Comparison of ENCODE assay signal across 14 cellular contexts in the genomic region with DNA sequence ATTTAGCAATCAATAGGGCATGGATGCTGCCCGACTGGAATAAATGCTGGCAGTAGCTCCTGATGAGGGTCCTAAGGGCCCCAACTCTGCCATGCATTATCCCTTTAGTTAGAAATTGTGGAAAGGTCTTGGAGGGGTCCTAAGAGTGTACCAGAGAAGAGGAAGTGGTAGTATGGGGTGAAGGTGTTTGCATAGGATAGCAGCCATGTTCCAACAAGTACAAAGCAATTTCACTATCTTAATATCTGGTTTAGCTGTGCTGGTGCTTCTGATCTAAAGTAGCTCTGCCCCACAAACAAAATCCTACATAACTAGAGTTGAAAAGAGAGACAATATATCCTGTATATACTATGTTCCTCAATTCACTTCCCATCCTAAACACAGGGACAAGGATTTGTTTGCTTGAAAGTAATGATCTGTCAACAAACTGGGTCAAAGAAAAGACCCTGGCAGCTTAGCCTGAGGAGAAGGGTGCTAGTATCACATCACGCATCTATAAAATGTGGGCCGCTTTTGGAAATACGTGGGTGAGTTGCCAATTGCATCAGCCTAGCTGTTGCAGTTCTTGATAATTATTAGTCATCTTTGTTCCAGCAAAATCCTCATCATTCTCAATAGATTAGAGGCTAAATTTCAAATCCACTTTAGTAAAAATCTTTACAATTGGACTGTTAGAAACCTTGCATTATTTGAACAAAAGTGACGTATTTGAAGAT. TPM values are rescaled to one million over a fixed set of nuclear protein-coding genes. Genes with fewer than 3 reads are reported as not detected.
A peak's percentile ranks its signal among the peaks of the same experiment; 100 is the strongest.
DNase-seq lines count a peak whose midpoint lies in the region; TF ChIP-seq lines count a peak whose summit lies in the region.
"Had no signal": no experiment of that assay in that cellular context is flagged by ENCODE, and none has a peak within 500 bp of the region (broad histone marks: within the 10 kb centered on the region; RNA-seq: fewer than 3 reads in every experiment).

No MANE protein-coding gene starts in this region.

- no peaks in the 10 kb centered on the region for H3K9me3 ChIP-seq in PC-9 (ENCODE audit: insufficient read depth, low read depth)
- H3K9me3 ChIP-seq: sigmoid colon, upper lobe of left lung had no signal

- peak; percentile 28 for DNase-seq in AG10803 (ENCODE audit: low read depth)
- peak; percentile 22 for DNase-seq in T-helper 2 cell treated with Interferon-gamma antibody and Interleukin-4, amounts not matched to agents 5 μg/mL and 100 μg/mL, for 36 hours (ENCODE audit: low spot score)
- DNase-seq in choroid plexus epithelial cell (ENCODE audit: low read depth) = peak; percentile 52
- peak; percentile 4 for DNase-seq in stimulated activated CD4-positive, alpha-beta T cell treated with anti-CD3 and anti-CD28 coated beads, Interleukin-2, amount 100 ng/mL, for 4 hours (ENCODE audit: low read depth)
- DNase-seq in PC-9 = no peak
- no peak for DNase-seq in stimulated activated naive CD4-positive, alpha-beta T cell treated with Interleukin-2 at 50 U/mL for 16 hours (lab: John Stamatoyannopoulos, UW)
- no peak for DNase-seq in islet precursor cell
- no peak for DNase-seq in NCI-H510A (lab: John Stamatoyannopoulos, UW)
- DNase-seq: activated CD8-positive, alpha-beta memory T cell treated with anti-CD3 and anti-CD28 coated beads, Interleukin-2, amount 50 U/mL, for 48 hours; NCI-H1048; NCI-H2171; sigmoid colon; upper lobe of left lung had no signal

- no peaks in the 10 kb centered on the region for H3F3A ChIP-seq in PC-9 (ENCODE audit: insufficient read depth, low read depth)

- H3K27me3 ChIP-seq in PC-9 (ENCODE audit: insufficient read depth, low read depth) = no peaks in the 10 kb centered on the region
- H3K27me3 ChIP-seq: sigmoid colon, upper lobe of left lung had no signal

- H3K79me2 ChIP-seq in PC-9 (ENCODE audit: low read depth) = no peaks in the 10 kb centered on the region

- CTCF ChIA-PET in PC-9 (lab: Charles Lee) = no interaction called here

- no peak for TF ChIP-seq CTCF in AG10803 (conservative IDR thresholded peaks at IDR 0.05; ENCODE audit: low read length)
- TF ChIP-seq CTCF in choroid plexus epithelial cell (conservative IDR thresholded peaks at IDR 0.05; ENCODE audit: low read depth, low read length) = no peak
- no peak for TF ChIP-seq CTCF in PC-9 (conservative IDR thresholded peaks at IDR 0.05)

- H3K4me3 Mint-ChIP-seq in T-helper 2 cell treated with Interferon-gamma antibody and Interleukin-4, amounts not matched to agents 5 μg/mL and 100 μg/mL, for 36 hours = no peak overlapping the region

- H3K9me3 Mint-ChIP-seq in T-helper 2 cell treated with Interferon-gamma antibody and Interleukin-4, amounts not matched to agents 5 μg/mL and 100 μg/mL, for 36 hours = no peaks in the 10 kb centered on the region

- no peak overlapping the region for H3K27ac ChIP-seq in PC-9
- H3K27ac ChIP-seq: C4-2B, sigmoid colon, upper lobe of left lung had no signal

- intact Hi-C loops in PC-9 (cut with micrococcal nuclease; ENCODE audit: unreplicated experiment) = loop anchor here (10.0 kb wide), 1 partner anchor 65 kb away; no protein-coding TSS in a partner anchor

- H3K4me3 ChIP-seq in AG10803 (ENCODE audit: low read length) (no peak overlapping the region), choroid plexus epithelial cell (ENCODE audit: low read depth, low read length) (no peak overlapping the region), PC-9 (no peak overlapping the region)
- H3K4me3 ChIP-seq: sigmoid colon, upper lobe of left lung had no signal

- no peaks in the 10 kb centered on the region for H3K36me3 ChIP-seq in PC-9 (ENCODE audit: low read depth)

- H4K20me1 ChIP-seq in PC-9 (ENCODE audit: insufficient read depth) = no peaks in the 10 kb centered on the region

- H3K27me3 Mint-ChIP-seq in T-helper 2 cell treated with Interferon-gamma antibody and Interleukin-4, amounts not matched to agents 5 μg/mL and 100 μg/mL, for 36 hours (ENCODE audit: low read depth) = no peaks in the 10 kb centered on the region

- BruUV-seq in PC-9 (replicated peaks; lab: Mats Ljungman, UMichigan) = no TSS peak

- POLR2A ChIA-PET in PC-9 (lab: Charles Lee; ENCODE audit: unreplicated experiment) = interaction anchor here (0.5 kb wide), 1 partner anchor 321 kb away, joined by 3 read pairs; a partner anchor contains a TSS

- H3K27ac Mint-ChIP-seq in T-helper 2 cell treated with Interferon-gamma antibody and Interleukin-4, amounts not matched to agents 5 μg/mL and 100 μg/mL, for 36 hours = no peak overlapping the region

- no peak overlapping the region for H2AFZ ChIP-seq in PC-9

- H3K9me2 ChIP-seq in PC-9 (ENCODE audit: insufficient read depth) = no peaks in the 10 kb centered on the region

- peaks cover 1% of the 10 kb centered on the region for H3K36me3 Mint-ChIP-seq in T-helper 2 cell treated with Interferon-gamma antibody and Interleukin-4, amounts not matched to agents 5 μg/mL and 100 μg/mL, for 36 hours (ENCODE audit: low read depth)

- H3K4me1 ChIP-seq in PC-9 (replicated peaks; ENCODE audit: insufficient read depth) = no peaks in the 10 kb centered on the region
- H3K4me1 ChIP-seq: upper lobe of left lung had no signal

- H3K4me1 Mint-ChIP-seq in T-helper 2 cell treated with Interferon-gamma antibody and Interleukin-4, amounts not matched to agents 5 μg/mL and 100 μg/mL, for 36 hours (ENCODE audit: low read depth) = peaks cover 11% of the 10 kb centered on the region

- H3K4me2 ChIP-seq in PC-9 = no peak overlapping the region

RNA-seq across cellular contexts. Expression of a gene that starts 33.4 kb away (rescaled TPM):
- total RNA-seq in PC-9 (2021) = 13.0 and 13.8 TPM in 2 replicates

Comparison
In these comparisons a context has a peak if more than half of its experiments do, and no peak if none do; other contexts are left out.
1. DNase-seq: peak in AG10803 (single experiment), T-helper 2 cell treated with Interferon-gamma antibody and Interleukin-4, amounts not matched to agents 5 μg/mL and 100 μg/mL, for 36 hours (single experiment), choroid plexus epithelial cell (single experiment) and stimulated activated CD4-positive, alpha-beta T cell treated with anti-CD3 and anti-CD28 coated beads, Interleukin-2, amount 100 ng/mL, for 4 hours (single experiment); none in PC-9 (0 of 2), stimulated activated naive CD4-positive, alpha-beta T cell treated with Interleukin-2 at 50 U/mL for 16 hours (single experiment), islet precursor cell (single experiment) and NCI-H510A (single experiment).